In genomic region chr6:7899889-7900213, GRCh38 we compare ENCODE assay signal across 24 cellular contexts. TPM values are rescaled to one million over a fixed set of nuclear protein-coding genes. Genes with fewer than 3 reads are reported as not detected.
DNase-seq lines count a peak whose midpoint lies in the region; ATAC-seq, FAIRE-seq and TF ChIP-seq lines count a peak whose summit lies in the region.
"Had no signal": no experiment of that assay in that cellular context is flagged by ENCODE, and none has a peak within 500 bp of the region (broad histone marks: within the 10 kb centered on the region; RNA-seq: fewer than 3 reads in every experiment).

No MANE protein-coding gene starts in this region.

- intact Hi-C loops in endothelial cell of umbilical vein (cut with micrococcal nuclease) = loop anchor here (1.0 to 10.0 kb wide), 2 partner anchors 92 to 315 kb away; no protein-coding TSS in a partner anchor

- H3K4me3 Mint-ChIP-seq in neural progenitor cell = no peak overlapping the region
- H3K4me3 Mint-ChIP-seq: CD14-positive monocyte; T-helper 1 cell treated with Interleukin-12 subunit alpha and Interleukin-12 subunit beta and Interleukin-4 antibody, amounts not matched to agents 30 μg/mL and 1 μg/mL, for 36 hours had no signal

- H3K27me3 Mint-ChIP-seq in neural progenitor cell (ENCODE audit: insufficient read depth, low read depth) = no peaks in the 10 kb centered on the region

- no peak overlapping the region for H3K4me3 ChIP-seq in KMS-11 (IDR thresholded peaks at IDR 0.05; ENCODE audit: insufficient read depth, low read depth, low read length)
- H3K4me3 ChIP-seq in OCI-LY3 (ENCODE audit: low read length) = no peak overlapping the region
- H3K4me3 ChIP-seq in endothelial cell of umbilical vein (replicated peaks in 1 of 3; ENCODE audit: insufficient read depth in 1 of 3, low read depth in 1 of 3, low read length in 3 of 3) = no peak overlapping the region
- no peak overlapping the region for H3K4me3 ChIP-seq in neural progenitor cell
- H3K4me3 ChIP-seq in upper lobe of left lung = no peak overlapping the region

- FAIRE-seq in endothelial cell of umbilical vein (lab: Jason Lieb, UNC) = peak; percentile 12
- FAIRE-seq: G401.6, H54, RCC 7860 had no signal

- H3F3A ChIP-seq in neural progenitor cell (ENCODE audit: low read depth) = peaks cover 17% of the 10 kb centered on the region

- H3K27ac ChIP-seq in KMS-11 = peak overlapping the region; percentile 91
- peak overlapping the region; percentile 62 for H3K27ac ChIP-seq in OCI-LY3 (ENCODE audit: low read length)
- peak overlapping the region; percentile 36 for H3K27ac ChIP-seq in endothelial cell of umbilical vein (ENCODE audit: insufficient read depth, low read depth, low read length)
- peak overlapping the region; percentile 71 for H3K27ac ChIP-seq in neural progenitor cell
- H3K27ac ChIP-seq in upper lobe of left lung = no peak overlapping the region
- H3K27ac ChIP-seq: HL-60 had no signal

- no peak for ATAC-seq in upper lobe of left lung (ENCODE audit: low FRiP score in 2 of 2)

- peaks cover 98% of the 10 kb centered on the region for H3K79me2 ChIP-seq in KMS-11 (ENCODE audit: insufficient read depth, low read depth)
- H3K79me2 ChIP-seq in OCI-LY3 (ENCODE audit: low read length) = peaks cover 67% of the 10 kb centered on the region
- peaks cover 99% of the 10 kb centered on the region for H3K79me2 ChIP-seq in endothelial cell of umbilical vein (ENCODE audit: control insufficient read depth, insufficient read depth, low read length)
- H3K79me2 ChIP-seq in neural progenitor cell (ENCODE audit: low read depth) = no peaks in the 10 kb centered on the region

- H3K27me3 ChIP-seq in KMS-11 (ENCODE audit: insufficient read depth, low read depth) (no peaks in the 10 kb centered on the region; the same call in 1 of the 2 replicates), OCI-LY3 (ENCODE audit: low read depth, low read length) (no peaks in the 10 kb centered on the region), endothelial cell of umbilical vein (ENCODE audit: control insufficient read depth in 2 of 2, insufficient read depth in 2 of 2, low read length in 2 of 2) (no peaks in the 10 kb centered on the region), neural progenitor cell (no peaks in the 10 kb centered on the region), upper lobe of left lung (no peaks in the 10 kb centered on the region)
- H3K27me3 ChIP-seq: BE2C had no signal

- H3K36me3 Mint-ChIP-seq in neural progenitor cell = peaks cover 47% of the 10 kb centered on the region

- CTCF ChIA-PET in endothelial cell of umbilical vein (lab: Charles Lee) = interaction anchor here (0.8 to 9.0 kb wide), 11 partner anchors 10 to 177 kb away, joined by 3 to 78 read pairs (median 5); no protein-coding TSS in a partner anchor

- H3K4me1 ChIP-seq in KMS-11 (ENCODE audit: low read depth, poor library complexity, severe bottlenecking) (peaks cover 100% of the 10 kb centered on the region), OCI-LY3 (ENCODE audit: low read length) (peaks cover 40% of the 10 kb centered on the region), endothelial cell of umbilical vein (ENCODE audit: control insufficient read depth, extremely low read depth, insufficient read depth, low read length) (peaks cover 97% of the 10 kb centered on the region), neural progenitor cell (peaks cover 17% of the 10 kb centered on the region), upper lobe of left lung (peaks cover 0 to 3% (median 0%) of the 10 kb centered on the region in 4 donors)
- H3K4me1 ChIP-seq: BE2C had no signal

- no peak for DNase-seq in endothelial cell of umbilical vein (ENCODE audit: low read depth, low spot score)
- DNase-seq in neural progenitor cell (ENCODE audit: low spot score) = no peak
- DNase-seq in upper lobe of left lung = no peak
- no peak for DNase-seq in pons (ENCODE audit: low spot score)
- no peak for DNase-seq in NCI-H1417 (lab: John Stamatoyannopoulos, UW)
- DNase-seq: BE2C, DMS53, NCI-H1105, NCI-H146, NCI-H1930, NCI-H2107, NCI-H226, NCI-H510A, NCI-H69, SK-N-SH, SW 1271 had no signal

- no TSS peak for BruUV-seq in endothelial cell of umbilical vein (replicated peaks; lab: Mats Ljungman, UMichigan)

- peak overlapping the region; percentile 95 for H3K9ac ChIP-seq in KMS-11
- peak overlapping the region; percentile 4; the same call in 1 of the 2 replicates for H3K9ac ChIP-seq in OCI-LY3 (ENCODE audit: low read length)
- peak overlapping the region; percentile 36 for H3K9ac ChIP-seq in endothelial cell of umbilical vein (replicated peaks; ENCODE audit: extremely low read depth, insufficient read depth, low read length)
- H3K9ac ChIP-seq in neural progenitor cell = no peak overlapping the region
- H3K9ac ChIP-seq: SK-N-SH had no signal

- dilution Hi-C loops in endothelial cell of umbilical vein (cut with MboI; ENCODE audit: extremely low pct_ligation_motif_present, low sequenced_read_pairs) = loop anchor here (25.0 kb wide), 1 partner anchor 112 kb away; no protein-coding TSS in a partner anchor

- H3K9me3 ChIP-seq in OCI-LY3 (ENCODE audit: insufficient read depth, low read length) (no peaks in the 10 kb centered on the region), endothelial cell of umbilical vein (replicated peaks; ENCODE audit: control insufficient read depth, insufficient read depth, low read length) (no peaks in the 10 kb centered on the region), neural progenitor cell (ENCODE audit: low read depth) (no peaks in the 10 kb centered on the region), upper lobe of left lung (no peaks in the 10 kb centered on the region)
- H3K9me3 ChIP-seq: BE2C, SK-N-SH had no signal

- no peaks in the 10 kb centered on the region for H3K9me3 Mint-ChIP-seq in neural progenitor cell
- H3K9me3 Mint-ChIP-seq: CD14-positive monocyte; T-helper 1 cell treated with Interleukin-12 subunit alpha and Interleukin-12 subunit beta and Interleukin-4 antibody, amounts not matched to agents 30 μg/mL and 1 μg/mL, for 36 hours had no signal

- H3K36me3 ChIP-seq in KMS-11 (ENCODE audit: insufficient read depth) (peaks cover 55% of the 10 kb centered on the region; the same call in 1 of the 2 replicates), OCI-LY3 (replicated peaks; ENCODE audit: low read depth, low read length) (peaks cover 74% of the 10 kb centered on the region), endothelial cell of umbilical vein (ENCODE audit: control insufficient read depth in 2 of 2, extremely low read depth in 1 of 2, insufficient read depth in 2 of 2, low read length in 2 of 2) (peaks cover 84 to 88% of the 10 kb centered on the region in 2 experiments), neural progenitor cell (peaks cover 6% of the 10 kb centered on the region), upper lobe of left lung (peaks cover 19 to 99% (median 75%) of the 10 kb centered on the region in 4 donors)

- TF ChIP-seq EP300 in upper lobe of left lung (IDR thresholded peaks at IDR 0.05) = no peak

- POLR2A ChIA-PET in endothelial cell of umbilical vein (lab: Charles Lee) = interaction anchor here (0.7 to 2.8 kb wide), 6 partner anchors 9 to 174 kb away, joined by 3 to 11 read pairs (median 6); partner anchors contain the start of gene BMP6

- H3K27ac Mint-ChIP-seq in neural progenitor cell = no peak overlapping the region
- H3K27ac Mint-ChIP-seq: CD14-positive monocyte; T-helper 1 cell treated with Interleukin-12 subunit alpha and Interleukin-12 subunit beta and Interleukin-4 antibody, amounts not matched to agents 30 μg/mL and 1 μg/mL, for 36 hours had no signal

- TF ChIP-seq CTCF in KMS-11 (conservative IDR thresholded peaks at IDR 0.05; ENCODE audit: low read depth, low read length) (no peak), OCI-LY3 (IDR thresholded peaks at IDR 0.05; ENCODE audit: low read depth, low read length) (no peak), endothelial cell of umbilical vein (IDR thresholded peaks at IDR 0.05; ENCODE audit: extremely low read depth in 1 of 2, insufficient read depth in 1 of 2, low read depth in 1 of 2, low read length in 2 of 2) (no peak), neural progenitor cell (IDR thresholded peaks at IDR 0.05) (no peak), upper lobe of left lung (IDR thresholded peaks at IDR 0.05) (no peak)

- no peaks in the 10 kb centered on the region for H3K9me1 ChIP-seq in endothelial cell of umbilical vein (replicated peaks; ENCODE audit: control insufficient read depth, extremely low read depth, insufficient read depth, low read length)

- H4K20me1 ChIP-seq in KMS-11 (ENCODE audit: insufficient read depth) (peaks cover 8% of the 10 kb centered on the region), OCI-LY3 (ENCODE audit: insufficient read depth, low read length) (peaks cover 21% of the 10 kb centered on the region), endothelial cell of umbilical vein (replicated peaks; ENCODE audit: control insufficient read depth, extremely low read depth, insufficient read depth, low read length) (no peaks in the 10 kb centered on the region), neural progenitor cell (ENCODE audit: low read depth) (peaks cover 36% of the 10 kb centered on the region)

- no peaks in the 10 kb centered on the region for H3K4me1 Mint-ChIP-seq in neural progenitor cell

- H3K4me2 ChIP-seq in KMS-11 (peak overlapping the region; percentile 81), OCI-LY3 (ENCODE audit: low read length) (peak overlapping the region; percentile 38), endothelial cell of umbilical vein (ENCODE audit: insufficient read depth, low read length) (no peak overlapping the region), neural progenitor cell (no peak overlapping the region)
- H3K4me2 ChIP-seq: SK-N-SH had no signal

- H2AFZ ChIP-seq in KMS-11 (ENCODE audit: low read depth) (no peak overlapping the region), OCI-LY3 (ENCODE audit: low read depth, low read length) (no peak overlapping the region), endothelial cell of umbilical vein (ENCODE audit: low read depth, low read length) (no peak overlapping the region), neural progenitor cell (replicated peaks) (no peak overlapping the region)

- no peak for TF ChIP-seq POLR2A in endothelial cell of umbilical vein (IDR thresholded peaks at IDR 0.05; ENCODE audit: low read depth, low read length)
- TF ChIP-seq POLR2A in upper lobe of left lung (IDR thresholded peaks at IDR 0.05) = no peak

- 72 to 82% methylated on average over 4 of the region's 4 CpGs for WGBS in upper lobe of left lung, 2 donors

TF ChIP-seq in endothelial cell of umbilical vein, 7 proteins besides CTCF, POLR2A, EP300 and RAD21 (continues in another document):
- TF ChIP-seq FOS (IDR thresholded peaks at IDR 0.05; ENCODE audit: borderline replicate concordance, insufficient read depth, low read length) = no peak

RNA-seq across cellular contexts. Expression of gene TXNDC5, which starts 10.7 kb away (rescaled TPM):
- 1,581 and 1,665 TPM in 2 replicates for total RNA-seq in endothelial cell of umbilical vein
- 2,566 and 2,629 TPM in 2 replicates for polyA plus RNA-seq in endothelial cell of umbilical vein
- polyA plus RNA-seq in endothelial cell of umbilical vein (2011; cell fraction: cytosol; rRNA removed) = 2,247 and 2,322 TPM in 2 replicates
- polyA plus RNA-seq in endothelial cell of umbilical vein (2011; cell fraction: nucleus; rRNA removed) = 1,597 and 1,745 TPM in 2 replicates
- polyA plus RNA-seq in endothelial cell of umbilical vein (2012) = 1,989 and 2,618 TPM in 2 replicates
- 2,443 and 2,887 TPM in 2 replicates for polyA minus RNA-seq in endothelial cell of umbilical vein
- polyA minus RNA-seq in endothelial cell of umbilical vein (2011; cell fraction: cytosol; rRNA and poly(A)+ RNA removed) = 46.0 TPM
- polyA minus RNA-seq in endothelial cell of umbilical vein (2011; cell fraction: nucleus; rRNA and poly(A)+ RNA removed) = 638 and 706 TPM in 2 replicates
- total RNA-seq in neural progenitor cell (ENCODE audit: low replicate concordance) = 155 TPM in 2 replicates
- 100 to 1,000 TPM in 4 of 6 donors, 10 to 100 TPM in 2; 52.4 to 177 (median 132) TPM for total RNA-seq in upper lobe of left lung

Comparison
In these comparisons a context has a peak if more than half of its experiments do, and no peak if none do; other contexts are left out.
1. H3K27ac ChIP-seq: peak in KMS-11 (single experiment), OCI-LY3 (single experiment), endothelial cell of umbilical vein (single experiment) and neural progenitor cell (single experiment); none in upper lobe of left lung (0 of 4).
2. H3K4me2 ChIP-seq: peak in KMS-11 (single experiment) and OCI-LY3 (single experiment); none in endothelial cell of umbilical vein (single experiment) and neural progenitor cell (single experiment).